In genomic region chr9:34592895-34593601, GRCh38 we compare ENCODE assay signal across 9 cellular contexts. TPM values are rescaled to one million over a fixed set of nuclear protein-coding genes. Genes with fewer than 3 reads are reported as not detected.
DNase-seq lines count a peak whose midpoint lies in the region; ATAC-seq and TF ChIP-seq lines count a peak whose summit lies in the region.
"Had no signal": no experiment of that assay in that cellular context is flagged by ENCODE, and none has a peak within 500 bp of the region (broad histone marks: within the 10 kb centered on the region; RNA-seq: fewer than 3 reads in every experiment).

No MANE protein-coding gene starts in this region.

- peaks cover 17% of the 10 kb centered on the region for H3K4me1 Mint-ChIP-seq in T-helper 1 cell treated with Interleukin-12 subunit alpha and Interleukin-12 subunit beta and Interleukin-4 antibody, amounts not matched to agents 30 μg/mL and 1 μg/mL, for 36 hours (ENCODE audit: low read depth)

- H3K27ac ChIP-seq in caudate nucleus (ENCODE audit: low read depth, low read length): peak overlapping the region; percentile 85
- H3K27ac ChIP-seq in thyroid gland: peak overlapping the region in 2 of 3 donors; percentile 17 to 51
- H3K27ac ChIP-seq in effector memory CD4-positive, alpha-beta T cell (ENCODE audit: insufficient read depth, low read length, poor library complexity, severe bottlenecking): no peak overlapping the region

- TF ChIP-seq POLR2A in thyroid gland (IDR thresholded peaks at IDR 0.05): no peak

- H3K27me3 Mint-ChIP-seq in T-helper 1 cell treated with Interleukin-12 subunit alpha and Interleukin-12 subunit beta and Interleukin-4 antibody, amounts not matched to agents 30 μg/mL and 1 μg/mL, for 36 hours (ENCODE audit: low read depth): peaks cover 62% of the 10 kb centered on the region

- no peak overlapping the region for H3K27ac Mint-ChIP-seq in T-helper 1 cell treated with Interleukin-12 subunit alpha and Interleukin-12 subunit beta and Interleukin-4 antibody, amounts not matched to agents 30 μg/mL and 1 μg/mL, for 36 hours

- no peak for DNase-seq in T-helper 1 cell
- DNase-seq in caudate nucleus (lab: John Stamatoyannopoulos, UW): peak in 44 of 61 donors; percentile 10 to 81 (median 43)
- peak; percentile 39 for DNase-seq in left colon
- DNase-seq in thyroid gland: peak; percentile 48
- no peak for DNase-seq in effector memory CD4-positive, alpha-beta T cell
- DNase-seq: NCI-H187 treated with DMSO at 0.1 percent for 48 hours had no signal

- H3K4me1 ChIP-seq in thyroid gland: peaks cover 12 to 39% of the 10 kb centered on the region in 2 donors
- H3K4me1 ChIP-seq in effector memory CD4-positive, alpha-beta T cell (ENCODE audit: control insufficient read depth, insufficient read depth, low read length, poor library complexity, severe bottlenecking): peaks cover 24% of the 10 kb centered on the region

- no peaks in the 10 kb centered on the region for H3K9me3 Mint-ChIP-seq in T-helper 1 cell treated with Interleukin-12 subunit alpha and Interleukin-12 subunit beta and Interleukin-4 antibody, amounts not matched to agents 30 μg/mL and 1 μg/mL, for 36 hours

- H3K4me3 Mint-ChIP-seq in T-helper 1 cell treated with Interleukin-12 subunit alpha and Interleukin-12 subunit beta and Interleukin-4 antibody, amounts not matched to agents 30 μg/mL and 1 μg/mL, for 36 hours: peak overlapping the region; percentile 52

- ATAC-seq in left colon: peak; percentile 10
- no peak for ATAC-seq in HG03095 (IDR thresholded peaks at IDR 0.05; ENCODE audit: unreplicated experiment)
- no peak for ATAC-seq in HG02588 (IDR thresholded peaks at IDR 0.05; ENCODE audit: unreplicated experiment)

- intact Hi-C loops in left colon (cut with DNase I, micrococcal nuclease): loop anchor here in 1 of 2 donors (5.0 to 10.0 kb wide), 2 partner anchors 46 to 178 kb away; no protein-coding TSS in a partner anchor
- intact Hi-C loops in thyroid gland (cut with DNase I): loop anchor here (5.0 to 10.0 kb wide), 3 partner anchors 46 to 258 kb away; no protein-coding TSS in a partner anchor

- H3K27me3 ChIP-seq in thyroid gland: no peaks in the 10 kb centered on the region
- H3K27me3 ChIP-seq in effector memory CD4-positive, alpha-beta T cell (replicated peaks; ENCODE audit: control insufficient read depth, insufficient read depth, low read length, poor library complexity, severe bottlenecking): peaks cover 44% of the 10 kb centered on the region

- H3K9me3 ChIP-seq in thyroid gland: no peaks in the 10 kb centered on the region
- no peaks in the 10 kb centered on the region for H3K9me3 ChIP-seq in effector memory CD4-positive, alpha-beta T cell (ENCODE audit: control insufficient read depth, low read length)

- H3K4me3 ChIP-seq in thyroid gland (replicated peaks in 1 of 3): no peak overlapping the region
- H3K4me3 ChIP-seq in effector memory CD4-positive, alpha-beta T cell (ENCODE audit: insufficient read depth, low read depth, low read length, poor library complexity, severe bottlenecking): no peak overlapping the region

- H3K36me3 Mint-ChIP-seq in T-helper 1 cell treated with Interleukin-12 subunit alpha and Interleukin-12 subunit beta and Interleukin-4 antibody, amounts not matched to agents 30 μg/mL and 1 μg/mL, for 36 hours (ENCODE audit: low read depth): no peaks in the 10 kb centered on the region

- 10 to 17% methylated on average over 13 to 17 of the region's 26 CpGs for WGBS in thyroid gland, 2 donors

- no peak for TF ChIP-seq CTCF in thyroid gland (IDR thresholded peaks at IDR 0.05)

- no peaks in the 10 kb centered on the region for H3K36me3 ChIP-seq in thyroid gland
- H3K36me3 ChIP-seq in effector memory CD4-positive, alpha-beta T cell (ENCODE audit: control insufficient read depth, insufficient read depth, low read length): no peaks in the 10 kb centered on the region

RNA-seq across cellular contexts. Expression of gene CNTFR, which starts 3.5 kb away (rescaled TPM):
- total RNA-seq in left colon (10 to 100 TPM in 1 of 2 donors, 1 to 10 TPM in 1; 6.4 to 13.1 TPM), thyroid gland (10 to 100 TPM in 3 of 4 donors, 1 to 10 TPM in 1; 8.6 to 17.3 (median 14.1) TPM)

RNA-seq across cellular contexts. Expression of gene RPP25L, which starts 18.8 kb away (rescaled TPM):
- 10 to 100 TPM; 36.4 to 40.7 TPM for total RNA-seq in left colon
- 10 to 100 TPM; 20.7 to 39.0 (median 25.8) TPM for total RNA-seq in thyroid gland

RNA-seq across cellular contexts. Expression of gene DCTN3, which starts 27.2 kb away (rescaled TPM):
- total RNA-seq in left colon (10 to 100 TPM; 53.7 to 59.4 TPM), thyroid gland (100 to 1,000 TPM in 2 of 4 donors, 10 to 100 TPM in 2; 54.6 to 140 (median 89.2) TPM)

RNA-seq across cellular contexts. Expression of gene ARID3C, which starts 35.8 kb away (rescaled TPM):
- total RNA-seq in left colon: not detected
- not detected for total RNA-seq in thyroid gland

RNA-seq across cellular contexts. Expression of gene SIGMAR1, which starts 44.5 kb away (rescaled TPM):
- total RNA-seq in left colon (10 to 100 TPM; 47.7 to 58.4 TPM), thyroid gland (10 to 100 TPM; 48.6 to 89.7 (median 76.6) TPM)

Comparison
In these comparisons a context has a peak if more than half of its experiments do, and no peak if none do; other contexts are left out.
1. DNase-seq: peak in caudate nucleus (44 of 61), left colon (2 of 2) and thyroid gland (2 of 2); none in T-helper 1 cell (0 of 5) and effector memory CD4-positive, alpha-beta T cell (0 of 3).